In the genomic region with DNA sequence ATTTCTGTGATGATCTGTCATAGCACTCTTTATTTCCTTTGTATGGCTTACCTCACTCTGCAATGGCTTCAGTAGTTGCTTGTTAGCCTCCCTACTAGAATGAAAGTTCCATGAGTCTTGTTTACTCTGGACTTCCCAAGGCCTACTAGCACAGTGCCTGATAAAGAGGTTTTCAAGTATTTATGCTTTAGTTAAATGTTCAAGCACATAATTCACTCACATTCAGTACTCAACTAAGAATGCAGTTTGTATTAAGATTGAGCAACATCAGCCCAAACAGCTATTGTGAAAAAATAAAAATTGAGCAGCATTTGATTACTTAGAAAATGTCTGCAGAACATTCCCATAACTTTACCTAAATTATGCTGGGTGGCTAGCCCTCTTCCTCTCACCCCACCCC, we compare ENCODE assay signal across 1 cellular context.
TF ChIP-seq lines count a peak whose summit lies in the region.

No MANE protein-coding gene starts in this region.

TF ChIP-seq in HCT116, 20 proteins besides CTCF, POLR2A, EP300 and RAD21 (continued from another document):
- TF ChIP-seq, protein P1, sequence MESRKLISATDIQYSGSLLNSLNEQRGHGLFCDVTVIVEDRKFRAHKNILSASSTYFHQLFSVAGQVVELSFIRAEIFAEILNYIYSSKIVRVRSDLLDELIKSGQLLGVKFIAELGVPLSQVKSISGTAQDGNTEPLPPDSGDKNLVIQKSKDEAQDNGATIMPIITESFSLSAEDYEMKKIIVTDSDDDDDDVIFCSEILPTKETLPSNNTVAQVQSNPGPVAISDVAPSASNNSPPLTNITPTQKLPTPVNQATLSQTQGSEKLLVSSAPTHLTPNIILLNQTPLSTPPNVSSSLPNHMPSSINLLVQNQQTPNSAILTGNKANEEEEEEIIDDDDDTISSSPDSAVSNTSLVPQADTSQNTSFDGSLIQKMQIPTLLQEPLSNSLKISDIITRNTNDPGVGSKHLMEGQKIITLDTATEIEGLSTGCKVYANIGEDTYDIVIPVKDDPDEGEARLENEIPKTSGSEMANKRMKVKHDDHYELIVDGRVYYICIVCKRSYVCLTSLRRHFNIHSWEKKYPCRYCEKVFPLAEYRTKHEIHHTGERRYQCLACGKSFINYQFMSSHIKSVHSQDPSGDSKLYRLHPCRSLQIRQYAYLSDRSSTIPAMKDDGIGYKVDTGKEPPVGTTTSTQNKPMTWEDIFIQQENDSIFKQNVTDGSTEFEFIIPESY (IDR thresholded peaks at IDR 0.05; ENCODE audit: extremely low read depth, insufficient replicate concordance, low read length), result no peak
